Comparison of ENCODE assay signal across 1 cellular context in the genomic region with DNA sequence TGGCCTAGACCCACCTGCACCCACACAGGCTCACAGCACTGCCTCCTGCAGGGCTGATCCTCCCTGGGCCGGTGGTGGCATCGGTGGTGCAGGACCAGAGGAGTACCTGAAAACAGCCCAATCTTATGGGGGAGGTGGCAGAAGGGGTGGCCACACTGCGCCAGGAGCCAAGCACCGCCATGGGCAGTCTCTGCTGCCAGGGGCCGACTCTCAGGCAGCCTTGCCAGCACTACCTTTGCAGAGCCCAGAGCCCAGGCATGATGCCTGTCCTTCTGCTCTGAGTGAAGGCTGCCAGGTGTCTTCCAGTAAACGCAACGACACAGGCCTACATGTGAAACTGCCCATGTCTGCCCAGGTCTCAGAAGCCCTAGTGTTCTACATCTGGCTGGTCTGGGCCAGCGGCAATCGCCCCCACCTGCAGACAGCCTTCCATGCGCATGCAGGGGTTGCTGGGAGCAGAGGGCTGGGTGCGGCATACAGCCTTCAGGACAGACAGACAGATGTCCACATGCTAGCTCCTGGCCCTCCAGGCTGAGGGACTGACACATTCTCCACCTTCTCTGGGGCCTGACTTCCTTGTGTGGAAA.
TF ChIP-seq lines count a peak whose summit lies in the region.

No MANE protein-coding gene starts in this region.

TF ChIP-seq in H1, 55 proteins besides CTCF, POLR2A, EP300 and RAD21 (continued from another document):
- TF ChIP-seq, protein P1, sequence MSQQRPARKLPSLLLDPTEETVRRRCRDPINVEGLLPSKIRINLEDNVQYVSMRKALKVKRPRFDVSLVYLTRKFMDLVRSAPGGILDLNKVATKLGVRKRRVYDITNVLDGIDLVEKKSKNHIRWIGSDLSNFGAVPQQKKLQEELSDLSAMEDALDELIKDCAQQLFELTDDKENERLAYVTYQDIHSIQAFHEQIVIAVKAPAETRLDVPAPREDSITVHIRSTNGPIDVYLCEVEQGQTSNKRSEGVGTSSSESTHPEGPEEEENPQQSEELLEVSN (IDR thresholded peaks at IDR 0.05), result no peak
- TF ChIP-seq NANOG (IDR thresholded peaks at IDR 0.05; ENCODE audit: insufficient read depth, low read depth, low read length, poor library complexity, severe bottlenecking) (no peak), YY1 (IDR thresholded peaks at IDR 0.05; ENCODE audit: low read depth, low read length) (no peak), PHF8 (conservative IDR thresholded peaks at IDR 0.05; ENCODE audit: low read depth, low read length) (no peak)
- TF ChIP-seq, protein P2, sequence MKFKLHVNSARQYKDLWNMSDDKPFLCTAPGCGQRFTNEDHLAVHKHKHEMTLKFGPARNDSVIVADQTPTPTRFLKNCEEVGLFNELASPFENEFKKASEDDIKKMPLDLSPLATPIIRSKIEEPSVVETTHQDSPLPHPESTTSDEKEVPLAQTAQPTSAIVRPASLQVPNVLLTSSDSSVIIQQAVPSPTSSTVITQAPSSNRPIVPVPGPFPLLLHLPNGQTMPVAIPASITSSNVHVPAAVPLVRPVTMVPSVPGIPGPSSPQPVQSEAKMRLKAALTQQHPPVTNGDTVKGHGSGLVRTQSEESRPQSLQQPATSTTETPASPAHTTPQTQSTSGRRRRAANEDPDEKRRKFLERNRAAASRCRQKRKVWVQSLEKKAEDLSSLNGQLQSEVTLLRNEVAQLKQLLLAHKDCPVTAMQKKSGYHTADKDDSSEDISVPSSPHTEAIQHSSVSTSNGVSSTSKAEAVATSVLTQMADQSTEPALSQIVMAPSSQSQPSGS (IDR thresholded peaks at IDR 0.05; ENCODE audit: low read length), result no peak
